Comparison of ENCODE assay signal across 1 cellular context in genomic region chr3:42701371-42702065, GRCh38.
A peak's percentile ranks its signal among the peaks of the same experiment; 100 is the strongest.
TF ChIP-seq lines count a peak whose summit lies in the region.

No MANE protein-coding gene starts in this region.

TF ChIP-seq in K562, 482 proteins besides CTCF, POLR2A, EP300 and RAD21 (continued from another document and continues in another):
- no peak for TF ChIP-seq SIN3A (IDR thresholded peaks at IDR 0.05; ENCODE audit: borderline replicate concordance in 2 of 2, control insufficient read depth in 1 of 2, low read depth in 2 of 2, low read length in 2 of 2)
- TF ChIP-seq ELF1 (tag; IDR thresholded peaks at IDR 0.05) = no peak
- no peak for TF ChIP-seq KLF10 (CRISPR knock-in tag; IDR thresholded peaks at IDR 0.05)
- no peak for TF ChIP-seq TFE3 (CRISPR knock-in tag; IDR thresholded peaks at IDR 0.05)
- TF ChIP-seq YBX1 (IDR thresholded peaks at IDR 0.05) = no peak
- TF ChIP-seq NR1H2 (CRISPR knock-in tag; IDR thresholded peaks at IDR 0.05) = no peak
- no peak for TF ChIP-seq NFRKB (IDR thresholded peaks at IDR 0.05; ENCODE audit: low read depth)
- no peak for TF ChIP-seq ARID3B (CRISPR knock-in tag; IDR thresholded peaks at IDR 0.05; ENCODE audit: borderline replicate concordance)
- 0 out of 2 replicates have a peak, but pooled peaks have one; percentile 56 for TF ChIP-seq CHAMP1 (IDR thresholded peaks at IDR 0.05)
- TF ChIP-seq GTF2A2 (tag; IDR thresholded peaks at IDR 0.05) = no peak
- TF ChIP-seq ZNF143 (CRISPR knock-in tag; IDR thresholded peaks at IDR 0.05) = no peak
- TF ChIP-seq HSF4 (CRISPR knock-in tag; IDR thresholded peaks at IDR 0.05; ENCODE audit: borderline replicate concordance) = no peak
- TF ChIP-seq SIN3B (IDR thresholded peaks at IDR 0.05; ENCODE audit: low read depth) = no peak
- no peak for TF ChIP-seq MTA2 (IDR thresholded peaks at IDR 0.05; ENCODE audit: low read depth)
- no peak for TF ChIP-seq HMGN3 (IDR thresholded peaks at IDR 0.05; ENCODE audit: borderline replicate concordance, extremely low read depth, insufficient read length, low read depth, low read length)
- no peak for TF ChIP-seq MCM2 (IDR thresholded peaks at IDR 0.05; ENCODE audit: low read depth)
- TF ChIP-seq FOXJ3 (CRISPR knock-in tag; IDR thresholded peaks at IDR 0.05) = no peak
- no peak for TF ChIP-seq ZNF780A (CRISPR knock-in tag; IDR thresholded peaks at IDR 0.05)
- TF ChIP-seq ZFP91 (CRISPR knock-in tag; IDR thresholded peaks at IDR 0.05) = peak; percentile 51; the same call in 1 of the 2 replicates
- TF ChIP-seq ARNT (IDR thresholded peaks at IDR 0.05) = no peak
- TF ChIP-seq ZBTB9 (CRISPR knock-in tag; IDR thresholded peaks at IDR 0.05) = no peak
- no peak for TF ChIP-seq ETV6 (IDR thresholded peaks at IDR 0.05; ENCODE audit: borderline replicate concordance in 1 of 2, low read depth in 2 of 2, low read length in 1 of 2)
- TF ChIP-seq ETV6 (CRISPR knock-in tag; IDR thresholded peaks at IDR 0.05; ENCODE audit: borderline replicate concordance) = no peak; the same call in 1 of the 2 replicates
- no peak for TF ChIP-seq ESRRB (CRISPR knock-in tag; IDR thresholded peaks at IDR 0.05; ENCODE audit: borderline replicate concordance)
- TF ChIP-seq SPI1 (IDR thresholded peaks at IDR 0.05; ENCODE audit: borderline replicate concordance, low read depth, low read length) = no peak
- no peak for TF ChIP-seq ZNF778 (CRISPR knock-in tag; IDR thresholded peaks at IDR 0.05)
- TF ChIP-seq ZNF318 (IDR thresholded peaks at IDR 0.05; ENCODE audit: borderline replicate concordance in 1 of 2, low read depth in 1 of 2) = no peak
- peak; percentile 21; the same call in 1 of the 2 replicates for TF ChIP-seq ZNF263 (CRISPR knock-in tag; IDR thresholded peaks at IDR 0.05; ENCODE audit: borderline replicate concordance)
- TF ChIP-seq KDM5B (IDR thresholded peaks at IDR 0.05; ENCODE audit: insufficient replicate concordance, low read depth, low read length) = no peak
- TF ChIP-seq ZKSCAN1 (IDR thresholded peaks at IDR 0.05; ENCODE audit: low read depth, low read length) = no peak
- no peak for TF ChIP-seq ZNF384 (IDR thresholded peaks at IDR 0.05; ENCODE audit: low read depth, low read length)
- no peak for TF ChIP-seq ZNF253 (CRISPR knock-in tag; conservative IDR thresholded peaks at IDR 0.05)
- TF ChIP-seq PKNOX1 (IDR thresholded peaks at IDR 0.05) = no peak
- TF ChIP-seq ZBTB17 (CRISPR knock-in tag; IDR thresholded peaks at IDR 0.05) = no peak
- no peak for TF ChIP-seq ZNF583 (CRISPR knock-in tag; IDR thresholded peaks at IDR 0.05)
- no peak for TF ChIP-seq ZBED1 (IDR thresholded peaks at IDR 0.05)
- no peak for TF ChIP-seq EGR1 (conservative IDR thresholded peaks at IDR 0.05)
- peak; percentile 94 for TF ChIP-seq ZNF511 (CRISPR knock-in tag; IDR thresholded peaks at IDR 0.05)
- TF ChIP-seq HIVEP1 (CRISPR knock-in tag; IDR thresholded peaks at IDR 0.05) = no peak
